Comparison of ENCODE assay signal across 8 cellular contexts in genomic region chr5:69559908-69560330, GRCh38. TPM values are rescaled to one million over a fixed set of nuclear protein-coding genes. Genes with fewer than 3 reads are reported as not detected.
A peak's percentile ranks its signal among the peaks of the same experiment; 100 is the strongest.
DNase-seq lines count a peak whose midpoint lies in the region; ATAC-seq and TF ChIP-seq lines count a peak whose summit lies in the region.
"Not testable (repeated sequence)": the region's sequence is repeated elsewhere in the genome, so short reads cannot be mapped to it uniquely, and the experiment has no call there.

Gene GTF2H2C (plus strand): TSS chr5:69560191. CDS start chr5:69565133, 4,942 bp downstream.

- TF ChIP-seq CTCF in dorsolateral prefrontal cortex (IDR thresholded peaks at IDR 0.05 in 54 of 56, conservative IDR thresholded peaks at IDR 0.05 in 2 of 56; ENCODE audit: low read depth in 1 of 56, partially characterized antibody in 56 of 56) (peak in 48 of 56 donors; percentile 9 to 67 (median 42)), upper lobe of right lung (IDR thresholded peaks at IDR 0.05) (peak; percentile 35)

- not testable (repeated sequence) for H3K4me1 ChIP-seq in skeletal muscle satellite cell (ENCODE audit: control insufficient read depth, insufficient read depth, low read length); upper lobe of right lung

- DNase-seq in NCI-H460 (ENCODE audit: extremely low read depth, low read depth) (peak; percentile 69), dorsolateral prefrontal cortex (peak; percentile 31 to 84 (median 66)), left colon (peak; percentile 73 to 82), upper lobe of right lung (peak; percentile 87)
- DNase-seq in activated CD8-positive, alpha-beta memory T cell treated with anti-CD3 and anti-CD28 coated beads, Interleukin-2, amount 50 U/mL, for 24 hours (ENCODE audit: extremely low read depth), result peak; percentile 35

- intact Hi-C loops in dorsolateral prefrontal cortex (cut with DNase I); left colon (cut with DNase I, micrococcal nuclease); upper lobe of right lung (cut with DNase I): not testable (repeated sequence)

- not testable (repeated sequence) for H3K9me3 ChIP-seq in skeletal muscle satellite cell (replicated peaks; ENCODE audit: low read length); upper lobe of right lung

- H3K4me3 ChIP-seq in dorsolateral prefrontal cortex (peak within 1 kb of the TSS; percentile 34 to 75 (median 58)), skeletal muscle satellite cell (ENCODE audit: low read length) (peak within 1 kb of the TSS; percentile 73), upper lobe of right lung (peak within 1 kb of the TSS; percentile 52)

- H3K36me3 ChIP-seq in skeletal muscle satellite cell (ENCODE audit: insufficient read depth, low read length); upper lobe of right lung: not testable (repeated sequence)

- H3K4me2 ChIP-seq in skeletal muscle satellite cell (ENCODE audit: low read length), result peak within 1 kb of the TSS; percentile 76

- not testable (repeated sequence) for H3K27me3 ChIP-seq in dorsolateral prefrontal cortex; skeletal muscle satellite cell (ENCODE audit: control insufficient read depth, insufficient read depth, low read length); upper lobe of right lung

- ATAC-seq in GM18520 (IDR thresholded peaks at IDR 0.05; ENCODE audit: unreplicated experiment) (peak; percentile 97), HG02840 (IDR thresholded peaks at IDR 0.05; ENCODE audit: low FRiP score, unreplicated experiment) (peak; percentile 92), left colon (peak; percentile 95), upper lobe of right lung (peak; percentile 99)

- H3K27ac ChIP-seq in dorsolateral prefrontal cortex (peak within 1 kb of the TSS in 31 of 59 donors; percentile 1 to 83 (median 63)), upper lobe of right lung (peak within 1 kb of the TSS; percentile 65)

- peak within 1 kb of the TSS; percentile 73 for H3K9ac ChIP-seq in skeletal muscle satellite cell (ENCODE audit: low read depth, low read length)

RNA-seq across cellular contexts. Expression of gene GTF2H2C, which starts in this region (rescaled TPM):
- total RNA-seq in NCI-H460 (2014; rRNA removed; shearing (Covaris generic)), result 99.9 and 123 TPM in 2 replicates
- polyA plus RNA-seq in NCI-H460 (2014; cell fraction: nucleus; rRNA removed), result 97.2 and 115 TPM in 2 replicates
- 10 to 100 TPM; 15.9 to 71.9 (median 29.8) TPM for total RNA-seq in dorsolateral prefrontal cortex
- total RNA-seq in left colon, result 10 to 100 TPM; 20.3 to 24.8 TPM
- 38.5 and 47.4 TPM in 2 replicates for total RNA-seq in skeletal muscle satellite cell (2012; rRNA removed)
- total RNA-seq in upper lobe of right lung, result 33.4 TPM

Comparison
In these comparisons a context has a peak if more than half of its experiments do, and no peak if none do; other contexts are left out.
1. Peak in every context shown above with its lines: DNase-seq, ATAC-seq, H3K4me3 ChIP-seq and H3K27ac ChIP-seq.
2. DNase-seq: peak in every context shown above with its lines; median percentile 87 in upper lobe of right lung; 78 in left colon; 69 in NCI-H460; 66 in dorsolateral prefrontal cortex; 35 in activated CD8-positive, alpha-beta memory T cell treated with anti-CD3 and anti-CD28 coated beads, Interleukin-2, amount 50 U/mL, for 24 hours.